ENCODE assay signal across 20 cellular contexts in genomic region chr14:23177181-23177580, GRCh38. TPM values are rescaled to one million over a fixed set of nuclear protein-coding genes. Genes with fewer than 3 reads are reported as not detected.
DNase-seq lines count a peak whose midpoint lies in the region; ATAC-seq, FAIRE-seq and TF ChIP-seq lines count a peak whose summit lies in the region.
"Had no signal": no experiment of that assay in that cellular context is flagged by ENCODE, and none has a peak within 500 bp of the region (broad histone marks: within the 10 kb centered on the region; RNA-seq: fewer than 3 reads in every experiment).

No MANE protein-coding gene starts in this region.

- in situ Hi-C loops in G401 (cut with HindIII; ENCODE audit: low sequenced_read_pairs), result no loop called here

- H3K27ac ChIP-seq in pancreas, result peak overlapping the region in 2 of 4 donors; percentile 19 to 64
- H3K27ac ChIP-seq: BLaER1 treated with 17β-estradiol and CSF1 and Interleukin-3, amounts not matched to agents 10 nM and 100 nM; right atrium auricular region had no signal

- H3K4me1 Mint-ChIP-seq in effector memory CD8-positive, alpha-beta T cell (ENCODE audit: low read depth in 2 of 2), result no peaks in the 10 kb centered on the region

- no peaks in the 10 kb centered on the region for H3K9me3 Mint-ChIP-seq in effector memory CD8-positive, alpha-beta T cell

- DNase-seq in G401 (ENCODE audit: low spot score) (peak; percentile 75), NCI-H69 (lab: John Stamatoyannopoulos, UW) (peak; percentile 41), pancreas (peak in 1 of 6 donors; percentile 44), NCI-H2081 (lab: John Stamatoyannopoulos, UW) (no peak), NCI-H524 treated with DMSO at 0.1 percent for 48 hours (lab: John Stamatoyannopoulos, UW) (no peak), NCI-H2081 treated with DMSO at 0.1 percent for 48 hours (lab: John Stamatoyannopoulos, UW) (no peak)
- DNase-seq in effector memory CD8-positive, alpha-beta T cell, result no peak
- DNase-seq: KG1, NCI-H1694, NCI-H748 treated with DMSO at 0.1 percent for 48 hours, T-helper 9 cell had no signal

- peaks cover 0 to 18% (median 0%) of the 10 kb centered on the region in 3 donors for H3K4me1 ChIP-seq in pancreas

- no peak overlapping the region for H3K27ac Mint-ChIP-seq in effector memory CD8-positive, alpha-beta T cell

- H3K27me3 Mint-ChIP-seq in effector memory CD8-positive, alpha-beta T cell, result peaks cover 35 to 41% of the 10 kb centered on the region in 2 donors

- intact Hi-C loops in pancreas (cut with DNase I), result no loop called here

- ATAC-seq in effector memory CD8-positive, alpha-beta T cell (replicated peaks), result peak; percentile 51
- ATAC-seq in pancreas (peak; percentile 78 to 86 (median 80)), HG03342 (IDR thresholded peaks at IDR 0.05; ENCODE audit: unreplicated experiment) (no peak)

- no peaks in the 10 kb centered on the region for H3K36me3 Mint-ChIP-seq in effector memory CD8-positive, alpha-beta T cell (ENCODE audit: insufficient read depth)

- H3K4me3 ChIP-seq in pancreas, result no peak overlapping the region
- H3K4me3 ChIP-seq: BLaER1 treated with 17β-estradiol and CSF1 and Interleukin-3, amounts not matched to agents 10 nM and 100 nM; right atrium auricular region had no signal

- H3K27me3 ChIP-seq in pancreas, result no peaks in the 10 kb centered on the region
- H3K27me3 ChIP-seq: dorsolateral prefrontal cortex, right atrium auricular region had no signal

- H3K36me3 ChIP-seq in pancreas, result no peaks in the 10 kb centered on the region
- H3K36me3 ChIP-seq: BLaER1 treated with 17β-estradiol and CSF1 and Interleukin-3, amounts not matched to agents 10 nM and 100 nM; right atrium auricular region had no signal

- 38 to 56% methylated on average over 2 of the region's 2 CpGs for WGBS in pancreas, 2 donors

- no peak for FAIRE-seq in pancreas (lab: Jason Lieb, UNC)
- FAIRE-seq: GM19239, keratinocyte had no signal

- TF ChIP-seq CTCF in pancreas (IDR thresholded peaks at IDR 0.05), result no peak

- H3K9me3 ChIP-seq in pancreas, result no peaks in the 10 kb centered on the region
- H3K9me3 ChIP-seq: BLaER1 treated with 17β-estradiol and CSF1 and Interleukin-3, amounts not matched to agents 10 nM and 100 nM; right atrium auricular region had no signal

- no peak overlapping the region for H3K4me3 Mint-ChIP-seq in effector memory CD8-positive, alpha-beta T cell

RNA-seq across cellular contexts. Expression of gene SLC7A8, which starts 6.3 kb away (rescaled TPM):
- 14.5 and 15.9 TPM in 2 replicates for total RNA-seq in G401 (2014; rRNA removed; shearing (Covaris generic))
- 10 to 100 TPM; 11.5 to 33.5 (median 23.2) TPM for total RNA-seq in pancreas
- 10 to 100 TPM; 36.3 to 70.8 TPM for polyA plus RNA-seq in pancreas

RNA-seq across cellular contexts. Expression of gene CEBPE, which starts 58.1 kb away (rescaled TPM):
- not detected in 2 replicates for total RNA-seq in G401 (2014; rRNA removed; shearing (Covaris generic))
- not detected for total RNA-seq in pancreas
- polyA plus RNA-seq in pancreas, result not detected
- total RNA-seq: fibroblast of villous mesenchyme, myocyte, right atrium auricular region, ureter had no signal
- polyA plus RNA-seq: keratinocyte had no signal

Comparison
In these comparisons a context has a peak if more than half of its experiments do, and no peak if none do; other contexts are left out.
1. DNase-seq: peak in G401 (single experiment) and NCI-H69 (single experiment); none in effector memory CD8-positive, alpha-beta T cell (0 of 3), NCI-H2081 (0 of 2), NCI-H524 treated with DMSO at 0.1 percent for 48 hours (single experiment) and NCI-H2081 treated with DMSO at 0.1 percent for 48 hours (single experiment).